In the genomic region with DNA sequence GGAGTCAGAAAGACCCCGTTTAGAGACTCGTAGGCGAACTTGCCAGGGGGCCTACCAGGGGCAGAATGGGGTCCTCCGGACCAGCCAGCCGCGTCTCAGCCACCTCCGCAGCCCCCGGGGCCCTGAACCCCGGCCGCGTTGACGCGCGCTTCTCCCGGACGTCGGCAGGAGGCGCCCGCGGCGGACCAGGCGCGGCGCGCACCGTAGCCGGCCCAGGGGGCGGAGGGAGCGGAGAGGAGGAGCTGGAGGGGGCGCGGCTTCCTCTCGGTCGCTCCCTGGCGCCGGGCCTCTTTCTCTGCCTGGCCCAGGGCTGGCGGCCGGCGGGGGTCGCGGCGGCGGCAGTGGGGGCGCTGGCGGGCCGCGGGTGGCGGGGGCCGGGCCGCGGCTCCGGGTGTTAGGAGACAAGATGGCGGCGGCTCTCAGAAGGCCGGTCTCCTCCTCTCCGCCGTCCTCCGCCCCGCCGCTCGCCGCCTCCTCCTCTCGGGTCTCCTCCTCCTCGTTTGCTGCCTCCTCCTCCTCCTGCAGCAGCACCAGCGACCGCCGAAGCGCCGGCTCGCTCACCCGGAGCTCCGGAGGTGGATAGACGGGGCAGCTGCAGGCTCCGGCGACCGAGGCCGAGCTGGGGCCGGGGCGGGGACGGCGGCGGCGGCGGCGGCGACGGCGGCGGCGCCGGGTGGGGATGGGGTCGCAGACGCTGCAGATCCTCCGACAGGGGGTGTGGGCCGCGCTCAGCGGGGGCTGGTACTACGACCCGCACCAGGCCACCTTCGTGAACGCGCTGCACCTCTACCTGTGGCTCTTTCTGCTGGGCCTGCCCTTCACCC, we compare ENCODE assay signal across 8 cellular contexts. TPM values are rescaled to one million over a fixed set of nuclear protein-coding genes. Genes with fewer than 3 reads are reported as not detected.
DNase-seq lines count a peak whose midpoint lies in the region; ATAC-seq and TF ChIP-seq lines count a peak whose summit lies in the region.

A gene (plus strand): TSS at position 288 of the 824 bp plus-strand sequence. CDS start 392 bp downstream, at position 680.

- no peak within 1 kb of the TSS for H3K27ac ChIP-seq in GM23338 (ENCODE audit: low read depth)
- H3K27ac ChIP-seq in stomach smooth muscle (ENCODE audit: low read length) = peak within 1 kb of the TSS; percentile 93

- H3K9me3 ChIP-seq in stomach smooth muscle (ENCODE audit: control insufficient read depth in 2 of 2, low read length in 2 of 2) = no peaks in the 10 kb centered on the region

- H3K4me3 ChIP-seq in GM23338 = peak within 1 kb of the TSS; percentile 77
- peak within 1 kb of the TSS; percentile 89 for H3K4me3 ChIP-seq in fibroblast of villous mesenchyme (ENCODE audit: low read depth, low read length)
- H3K4me3 ChIP-seq in stomach smooth muscle (ENCODE audit: low read length in 2 of 2) = peak within 1 kb of the TSS; percentile 86 to 91

- H3K4me2 ChIP-seq in GM23338 = peak within 1 kb of the TSS; percentile 96

- H3K9me2 ChIP-seq in GM23338 (ENCODE audit: insufficient read depth) = no peaks in the 10 kb centered on the region

- peaks cover 29% of the 10 kb centered on the region for H4K20me1 ChIP-seq in GM23338 (replicated peaks; ENCODE audit: insufficient read depth)

- H3K4me1 Mint-ChIP-seq in GM23338 (peaks cover 44% of the 10 kb centered on the region), neural crest cell (peaks cover 46% of the 10 kb centered on the region)

- ATAC-seq in GM23338 = peak; percentile 84

- TF ChIP-seq CTCF in GM23338 (conservative IDR thresholded peaks at IDR 0.05; ENCODE audit: low read depth in 2 of 2) (peak; percentile 58 to 83), LNCAP (IDR thresholded peaks at IDR 0.05) (peak; percentile 89), fibroblast of villous mesenchyme (IDR thresholded peaks at IDR 0.05; ENCODE audit: insufficient read depth, low read depth, low read length) (peak; percentile 78), neural crest cell (conservative IDR thresholded peaks at IDR 0.05) (peak; percentile 80)

- H3K9me3 Mint-ChIP-seq in GM23338 (no peaks in the 10 kb centered on the region), neural crest cell (no peaks in the 10 kb centered on the region)

- H3K27ac Mint-ChIP-seq in GM23338 (no peak within 1 kb of the TSS; the same call in 1 of the 2 replicates), neural crest cell (ENCODE audit: unreplicated experiment) (no peak within 1 kb of the TSS)

- H3K9ac ChIP-seq in stomach smooth muscle (ENCODE audit: low read length in 2 of 2) = peak within 1 kb of the TSS; percentile 96 to 97

- H3K36me3 Mint-ChIP-seq in GM23338 (ENCODE audit: low read depth) = no peaks in the 10 kb centered on the region
- H3K36me3 Mint-ChIP-seq in neural crest cell (ENCODE audit: low read depth) = no peaks in the 10 kb centered on the region

- 0 out of 2 replicates have a peak, but pooled peaks cover 5% of the 10 kb centered on the region for H3F3A ChIP-seq in GM23338 (replicated peaks; ENCODE audit: low read depth)

- H3K4me3 Mint-ChIP-seq in GM23338 = peak within 1 kb of the TSS; percentile 87
- H3K4me3 Mint-ChIP-seq in neural crest cell = peak within 1 kb of the TSS; percentile 76

- peak; percentile 85 for DNase-seq in EL
- DNase-seq in GM23338 (ENCODE audit: low spot score) = peak; percentile 95
- peak; percentile 55 for DNase-seq in SHP77 treated with DMSO at 0.1 percent for 48 hours (lab: John Stamatoyannopoulos, UW)
- DNase-seq in activated effector memory CD4-positive, alpha-beta T cell treated with anti-CD3 and anti-CD28 coated beads, Interleukin-2, amount 50 U/mL, for 16 hours = peak; percentile 96
- DNase-seq in fibroblast of villous mesenchyme (ENCODE audit: low read depth) = peak; percentile 83
- peak; percentile 91 for DNase-seq in neural crest cell (ENCODE audit: low read depth, low spot score)

- H3K27me3 ChIP-seq in GM23338 (ENCODE audit: insufficient read depth) = no peaks in the 10 kb centered on the region
- no peaks in the 10 kb centered on the region for H3K27me3 ChIP-seq in stomach smooth muscle (ENCODE audit: control insufficient read depth in 1 of 2, insufficient read depth in 2 of 2, low read length in 2 of 2)

- no peaks in the 10 kb centered on the region for H3K36me3 ChIP-seq in GM23338 (ENCODE audit: insufficient read depth)
- no peaks in the 10 kb centered on the region for H3K36me3 ChIP-seq in stomach smooth muscle (ENCODE audit: control insufficient read depth in 2 of 2, insufficient read depth in 2 of 2, low read length in 2 of 2)

- H3K27me3 Mint-ChIP-seq in GM23338 (ENCODE audit: insufficient read depth, low read depth, poor library complexity) = peaks cover 2% of the 10 kb centered on the region
- peaks cover 3% of the 10 kb centered on the region for H3K27me3 Mint-ChIP-seq in neural crest cell (ENCODE audit: low read depth)

- peaks cover 30% of the 10 kb centered on the region for H3K4me1 ChIP-seq in GM23338 (ENCODE audit: insufficient read depth)
- peaks cover 22% of the 10 kb centered on the region for H3K4me1 ChIP-seq in stomach smooth muscle (ENCODE audit: control insufficient read depth, insufficient read depth, low read length)

- H3K79me2 ChIP-seq in GM23338 (replicated peaks; ENCODE audit: insufficient read depth) = peaks cover 44% of the 10 kb centered on the region

- H2AFZ ChIP-seq in GM23338 = peak within 1 kb of the TSS; percentile 95

TF ChIP-seq in GM23338, 12 proteins besides CTCF, POLR2A, EP300 and RAD21:
- peak; percentile 31 for TF ChIP-seq POLR2AphosphoS5 (IDR thresholded peaks at IDR 0.05; ENCODE audit: low read depth)
- peak; percentile 68; the same call in 1 of the 2 replicates for TF ChIP-seq CREB1 (CRISPR knock-in tag; IDR thresholded peaks at IDR 0.05; ENCODE audit: low read depth)
- no peak for TF ChIP-seq EZH2 (IDR thresholded peaks at IDR 0.05; ENCODE audit: low read depth, unreplicated experiment)

RNA-seq across cellular contexts. Expression of the gene that starts here (rescaled TPM):
- total RNA-seq in GM23338 (2014; rRNA removed; shearing (Covaris generic)) = 53.1 and 59.9 TPM in 2 replicates
- 17.3 and 19.4 TPM in 2 replicates for polyA plus RNA-seq in GM23338 (2016; fragmentation: Nextera tagmentation; extraction: Ambion mirVana)
- total RNA-seq in fibroblast of villous mesenchyme = 54.1 and 69.5 TPM in 2 replicates
- total RNA-seq in neural crest cell = 50.3 and 50.4 TPM in 2 replicates
